In the genomic region with DNA sequence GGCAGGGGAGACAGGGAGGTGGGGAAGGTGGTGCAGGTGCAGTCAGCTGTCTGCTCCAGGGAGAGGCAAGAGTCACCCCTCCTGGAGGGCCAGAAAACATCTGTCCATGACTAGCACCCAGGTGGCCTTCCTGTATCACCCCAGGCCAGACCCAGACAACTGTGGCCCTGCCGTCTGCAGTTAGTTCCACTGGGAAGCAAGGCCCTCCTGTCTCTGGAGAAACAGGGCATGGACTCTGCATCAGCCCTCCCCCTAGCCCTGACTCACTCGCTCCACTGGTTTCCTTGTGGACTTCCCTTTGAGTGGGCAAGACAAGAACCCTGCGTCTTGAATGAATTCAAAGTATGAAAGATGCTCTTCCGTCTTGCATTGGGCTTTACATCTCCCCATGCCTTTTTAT, we compare ENCODE assay signal across 21 cellular contexts. TPM values are rescaled to one million over a fixed set of nuclear protein-coding genes. Genes with fewer than 3 reads are reported as not detected.
DNase-seq lines count a peak whose midpoint lies in the region; ATAC-seq and TF ChIP-seq lines count a peak whose summit lies in the region.
"Had no signal": no experiment of that assay in that cellular context is flagged by ENCODE, and none has a peak within 500 bp of the region (broad histone marks: within the 10 kb centered on the region; RNA-seq: fewer than 3 reads in every experiment).

No MANE protein-coding gene starts in this region.

- DNase-seq in natural killer cell (peak; percentile 10), osteoblast (ENCODE audit: insufficient read length, low spot score, missing footprints) (peak; percentile 80), RKO (ENCODE audit: low spot score) (no peak)
- no peak for DNase-seq in natural killer cell treated with Interleukin-12 subunit alpha and Interleukin-12 subunit beta and Interleukin-15 and Interleukin-18, amount 100 ng/mL, for 72 hours (ENCODE audit: low spot score)
- DNase-seq in activated CD8-positive, alpha-beta memory T cell treated with anti-CD3 and anti-CD28 coated beads, Interleukin-2, amount 50 U/mL, for 48 hours: peak; percentile 34
- no peak for DNase-seq in activated T-cell treated with anti-CD3 and anti-CD28 coated beads, Interleukin-2, amount 50 U/mL, for 24 hours
- DNase-seq: DMS53, HFFc6, KBM-7, NCI-H1092, NCI-H187, NCI-H2171, NCI-H446 treated with DMSO at 0.1 percent for 48 hours, NCI-H82, SIG-M5 had no signal

- no peak overlapping the region for H3K27ac ChIP-seq in osteoblast (ENCODE audit: low read depth, low read length)
- H3K27ac ChIP-seq: Peyer's patch had no signal

- H3K9me3 ChIP-seq in osteoblast (ENCODE audit: low read depth, low read length): no peaks in the 10 kb centered on the region
- H3K9me3 ChIP-seq: Peyer's patch had no signal

- no peak overlapping the region for H3K4me3 ChIP-seq in osteoblast (ENCODE audit: insufficient read depth, low read length)
- H3K4me3 ChIP-seq: Peyer's patch had no signal

- no peaks in the 10 kb centered on the region for H4K20me1 ChIP-seq in osteoblast (ENCODE audit: insufficient read depth, low read length)

- ATAC-seq in natural killer cell: no peak
- ATAC-seq in natural killer cell treated with Interleukin-12 subunit alpha and Interleukin-12 subunit beta and Interleukin-15 and Interleukin-18, amount 100 ng/mL, for 72 hours: no peak
- ATAC-seq in GM21825 (IDR thresholded peaks at IDR 0.05; ENCODE audit: unreplicated experiment): no peak

- intact Hi-C loops in natural killer cell (cut with micrococcal nuclease): no loop called here

- H3K27me3 Mint-ChIP-seq in natural killer cell (ENCODE audit: low read depth in 2 of 2): peaks cover 0 to 3% of the 10 kb centered on the region in 2 donors
- no peaks in the 10 kb centered on the region for H3K27me3 Mint-ChIP-seq in natural killer cell treated with Interleukin-12 subunit alpha and Interleukin-12 subunit beta and Interleukin-15 and Interleukin-18, amount 100 ng/mL, for 72 hours
- no peaks in the 10 kb centered on the region for H3K27me3 Mint-ChIP-seq in activated T-cell treated with anti-CD3 and anti-CD28 coated beads, Interleukin-2, amount 50 U/mL, for 24 hours

- peaks cover 0 to 4% of the 10 kb centered on the region in 2 donors for H3K4me1 Mint-ChIP-seq in natural killer cell
- no peaks in the 10 kb centered on the region for H3K4me1 Mint-ChIP-seq in natural killer cell treated with Interleukin-12 subunit alpha and Interleukin-12 subunit beta and Interleukin-15 and Interleukin-18, amount 100 ng/mL, for 72 hours (ENCODE audit: low read depth in 2 of 2)
- H3K4me1 Mint-ChIP-seq in activated T-cell treated with anti-CD3 and anti-CD28 coated beads, Interleukin-2, amount 50 U/mL, for 24 hours (ENCODE audit: low read depth): no peaks in the 10 kb centered on the region
- H3K4me1 Mint-ChIP-seq: CD14-positive monocyte had no signal

- H3K79me2 ChIP-seq in osteoblast (ENCODE audit: insufficient read depth, low read length): no peaks in the 10 kb centered on the region

- no peak for TF ChIP-seq CTCF in natural killer cell (IDR thresholded peaks at IDR 0.05)
- TF ChIP-seq CTCF in osteoblast (IDR thresholded peaks at IDR 0.05; ENCODE audit: extremely low read depth, low read depth, low read length): no peak

- no peaks in the 10 kb centered on the region for H3K9me3 Mint-ChIP-seq in natural killer cell
- no peaks in the 10 kb centered on the region for H3K9me3 Mint-ChIP-seq in natural killer cell treated with Interleukin-12 subunit alpha and Interleukin-12 subunit beta and Interleukin-15 and Interleukin-18, amount 100 ng/mL, for 72 hours
- no peaks in the 10 kb centered on the region for H3K9me3 Mint-ChIP-seq in activated T-cell treated with anti-CD3 and anti-CD28 coated beads, Interleukin-2, amount 50 U/mL, for 24 hours
- H3K9me3 Mint-ChIP-seq: HFFc6 had no signal

- no peak overlapping the region for H3K4me2 ChIP-seq in osteoblast (ENCODE audit: insufficient read depth, low read length)

- H3K36me3 Mint-ChIP-seq in natural killer cell: no peaks in the 10 kb centered on the region
- no peaks in the 10 kb centered on the region for H3K36me3 Mint-ChIP-seq in natural killer cell treated with Interleukin-12 subunit alpha and Interleukin-12 subunit beta and Interleukin-15 and Interleukin-18, amount 100 ng/mL, for 72 hours
- H3K36me3 Mint-ChIP-seq in activated T-cell treated with anti-CD3 and anti-CD28 coated beads, Interleukin-2, amount 50 U/mL, for 24 hours (ENCODE audit: low read depth): no peaks in the 10 kb centered on the region
- H3K36me3 Mint-ChIP-seq: CD14-positive monocyte had no signal

- H3K36me3 ChIP-seq in osteoblast (ENCODE audit: insufficient read depth, low read length): no peaks in the 10 kb centered on the region
- H3K36me3 ChIP-seq: Peyer's patch had no signal

- H2AFZ ChIP-seq in osteoblast (ENCODE audit: low read length): no peak overlapping the region

- H3K27me3 ChIP-seq in osteoblast (ENCODE audit: insufficient read depth, low read length): peaks cover 3% of the 10 kb centered on the region
- H3K27me3 ChIP-seq: Peyer's patch had no signal

- no peaks in the 10 kb centered on the region for H3K4me1 ChIP-seq in osteoblast (ENCODE audit: insufficient read depth, low read length)
- H3K4me1 ChIP-seq: Peyer's patch had no signal

- H3K4me3 Mint-ChIP-seq in natural killer cell: no peak overlapping the region
- H3K4me3 Mint-ChIP-seq in natural killer cell treated with Interleukin-12 subunit alpha and Interleukin-12 subunit beta and Interleukin-15 and Interleukin-18, amount 100 ng/mL, for 72 hours: no peak overlapping the region
- no peak overlapping the region for H3K4me3 Mint-ChIP-seq in activated T-cell treated with anti-CD3 and anti-CD28 coated beads, Interleukin-2, amount 50 U/mL, for 24 hours
- H3K4me3 Mint-ChIP-seq: CD14-positive monocyte, HFFc6 had no signal

- no peak overlapping the region for H3K27ac Mint-ChIP-seq in natural killer cell
- no peak overlapping the region for H3K27ac Mint-ChIP-seq in natural killer cell treated with Interleukin-12 subunit alpha and Interleukin-12 subunit beta and Interleukin-15 and Interleukin-18, amount 100 ng/mL, for 72 hours
- no peak overlapping the region for H3K27ac Mint-ChIP-seq in activated T-cell treated with anti-CD3 and anti-CD28 coated beads, Interleukin-2, amount 50 U/mL, for 24 hours
- H3K27ac Mint-ChIP-seq: HFFc6 had no signal

RNA-seq across cellular contexts. Expression of a gene that starts 12.6 kb away (rescaled TPM):
- under 1 TPM in 1 of 3 donors, not detected in 2; 0.16 TPM for total RNA-seq in natural killer cell
- total RNA-seq in natural killer cell treated with Interleukin-12 subunit alpha and Interleukin-12 subunit beta and Interleukin-15 and Interleukin-18, amount 100 ng/mL, for 72 hours: not detected
- total RNA-seq in osteoblast: not detected in 2 replicates
- total RNA-seq: A673, Caco-2, H1, HFFc6, Peyer's patch had no signal

RNA-seq across cellular contexts. Expression of a gene that starts 43.1 kb away (rescaled TPM):
- total RNA-seq in natural killer cell (10 to 100 TPM; 33.7 to 48.4 (median 47.8) TPM), osteoblast (46.6 and 47.4 TPM in 2 replicates)
- total RNA-seq in natural killer cell treated with Interleukin-12 subunit alpha and Interleukin-12 subunit beta and Interleukin-15 and Interleukin-18, amount 100 ng/mL, for 72 hours: 10 to 100 TPM; 27.4 to 40.5 TPM

Comparison
In these comparisons a context has a peak if more than half of its experiments do, and no peak if none do; other contexts are left out.
1. DNase-seq: peak in natural killer cell (single experiment), activated CD8-positive, alpha-beta memory T cell treated with anti-CD3 and anti-CD28 coated beads, Interleukin-2, amount 50 U/mL, for 48 hours (single experiment) and osteoblast (single experiment); none in natural killer cell treated with Interleukin-12 subunit alpha and Interleukin-12 subunit beta and Interleukin-15 and Interleukin-18, amount 100 ng/mL, for 72 hours (single experiment), RKO (single experiment) and activated T-cell treated with anti-CD3 and anti-CD28 coated beads, Interleukin-2, amount 50 U/mL, for 24 hours (single experiment).